ENCODE assay signal across 7 cellular contexts in genomic region chr2:111258318-111258717, GRCh38.
A peak's percentile ranks its signal among the peaks of the same experiment; 100 is the strongest.
DNase-seq lines count a peak whose midpoint lies in the region; ATAC-seq and TF ChIP-seq lines count a peak whose summit lies in the region.
"Not testable (repeated sequence)": the region's sequence is repeated elsewhere in the genome, so short reads cannot be mapped to it uniquely, and the experiment has no call there.

No MANE protein-coding gene starts in this region.

- TF ChIP-seq POLR2A in esophagus squamous epithelium (IDR thresholded peaks at IDR 0.05), result not testable (repeated sequence)

- no CpG with 5 or more reads among the region's 1 CpG for WGBS in esophagus squamous epithelium, 2 donors

- intact Hi-C loops in Calu3 (cut with micrococcal nuclease; ENCODE audit: unreplicated experiment); esophagus squamous epithelium (cut with DNase I): not testable (repeated sequence)

- TF ChIP-seq CTCF in Calu3 (IDR thresholded peaks at IDR 0.05; ENCODE audit: unreplicated experiment); WTC11 (IDR thresholded peaks at IDR 0.05); esophagus squamous epithelium (IDR thresholded peaks at IDR 0.05); osteocyte (IDR thresholded peaks at IDR 0.05); type B pancreatic cell (conservative IDR thresholded peaks at IDR 0.05): not testable (repeated sequence)

- H3K27ac Mint-ChIP-seq in Calu3 (ENCODE audit: unreplicated experiment) (peak overlapping the region; percentile 50), type B pancreatic cell (peak overlapping the region; percentile 55)
- H3K27ac Mint-ChIP-seq in WTC11; activated T-cell treated with anti-CD3 and anti-CD28 coated beads, Interleukin-2, amount 50 U/mL, for 72 hours; activated naive CD8-positive, alpha-beta T cell treated with anti-CD3 and anti-CD28 coated beads, Interleukin-2, amount 10 ng/mL, durations not matched to agents 7 days and 5 days; osteocyte (ENCODE audit: unreplicated experiment): not testable (repeated sequence)

- POLR2A ChIA-PET in WTC11 (lab: Charles Lee); activated naive CD8-positive, alpha-beta T cell treated with anti-CD3 and anti-CD28 coated beads, Interleukin-2, amount 10 ng/mL, durations not matched to agents 7 days and 5 days (lab: Charles Lee): not testable (repeated sequence)

- H3K27ac ChIP-seq in esophagus squamous epithelium, result peak overlapping the region; percentile 14 to 76 (median 65)

- DNase-seq in Calu3; WTC11 (ENCODE audit: low spot score); activated T-cell treated with anti-CD3 and anti-CD28 coated beads, Interleukin-2, amount 50 U/mL, for 72 hours; activated naive CD8-positive, alpha-beta T cell treated with anti-CD3 and anti-CD28 coated beads, Interleukin-2, amount 10 ng/mL, durations not matched to agents 7 days and 5 days; esophagus squamous epithelium (lab: John Stamatoyannopoulos, UW); type B pancreatic cell (ENCODE audit: extremely low spot score, unreplicated experiment): not testable (repeated sequence)
- peak; percentile 25 for DNase-seq in osteocyte (ENCODE audit: extremely low spot score, unreplicated experiment)

- CTCF ChIA-PET in Calu3 (lab: Charles Lee); WTC11 (lab: Charles Lee): not testable (repeated sequence)

- not testable (repeated sequence) for H3K9me3 Mint-ChIP-seq in Calu3 (ENCODE audit: low read depth, unreplicated experiment); WTC11; activated T-cell treated with anti-CD3 and anti-CD28 coated beads, Interleukin-2, amount 50 U/mL, for 72 hours; activated naive CD8-positive, alpha-beta T cell treated with anti-CD3 and anti-CD28 coated beads, Interleukin-2, amount 10 ng/mL, durations not matched to agents 7 days and 5 days; osteocyte (ENCODE audit: unreplicated experiment); type B pancreatic cell

- not testable (repeated sequence) for H3K4me1 Mint-ChIP-seq in Calu3 (ENCODE audit: low read depth, unreplicated experiment); WTC11; activated T-cell treated with anti-CD3 and anti-CD28 coated beads, Interleukin-2, amount 50 U/mL, for 72 hours (ENCODE audit: low read depth); activated naive CD8-positive, alpha-beta T cell treated with anti-CD3 and anti-CD28 coated beads, Interleukin-2, amount 10 ng/mL, durations not matched to agents 7 days and 5 days; osteocyte (ENCODE audit: unreplicated experiment); type B pancreatic cell (ENCODE audit: unreplicated experiment)

- ATAC-seq in WTC11, result peak; percentile 18; the same call in 1 of the 2 replicates
- ATAC-seq in activated T-cell treated with anti-CD3 and anti-CD28 coated beads, Interleukin-2, amount 50 U/mL, for 72 hours (replicated peaks in 1 of 2), result peak; percentile 71 to 73
- peak; percentile 58 for ATAC-seq in activated naive CD8-positive, alpha-beta T cell treated with anti-CD3 and anti-CD28 coated beads, Interleukin-2, amount 10 ng/mL, durations not matched to agents 7 days and 5 days (ENCODE audit: low read depth)

- not testable (repeated sequence) for H3K27me3 Mint-ChIP-seq in Calu3 (ENCODE audit: unreplicated experiment); WTC11 (ENCODE audit: low read depth); activated T-cell treated with anti-CD3 and anti-CD28 coated beads, Interleukin-2, amount 50 U/mL, for 72 hours (ENCODE audit: low read depth); activated naive CD8-positive, alpha-beta T cell treated with anti-CD3 and anti-CD28 coated beads, Interleukin-2, amount 10 ng/mL, durations not matched to agents 7 days and 5 days; osteocyte (ENCODE audit: unreplicated experiment); type B pancreatic cell

- not testable (repeated sequence) for BruUV-seq in Calu3 (replicated peaks; lab: Mats Ljungman, UMichigan)

- H3K36me3 Mint-ChIP-seq in Calu3 (ENCODE audit: insufficient read depth, unreplicated experiment); WTC11; activated T-cell treated with anti-CD3 and anti-CD28 coated beads, Interleukin-2, amount 50 U/mL, for 72 hours (ENCODE audit: insufficient read depth in 2 of 2); activated naive CD8-positive, alpha-beta T cell treated with anti-CD3 and anti-CD28 coated beads, Interleukin-2, amount 10 ng/mL, durations not matched to agents 7 days and 5 days; osteocyte (ENCODE audit: unreplicated experiment); type B pancreatic cell: not testable (repeated sequence)

- not testable (repeated sequence) for H3K27me3 ChIP-seq in esophagus squamous epithelium

- H3K36me3 ChIP-seq in esophagus squamous epithelium, result not testable (repeated sequence)

- H3K4me3 ChIP-seq in esophagus squamous epithelium, result not testable (repeated sequence)

- not testable (repeated sequence) for H3K9me3 ChIP-seq in esophagus squamous epithelium

- not testable (repeated sequence) for H3K4me1 ChIP-seq in esophagus squamous epithelium

- not testable (repeated sequence) for H3K4me3 Mint-ChIP-seq in Calu3 (ENCODE audit: low read depth, unreplicated experiment); WTC11; activated T-cell treated with anti-CD3 and anti-CD28 coated beads, Interleukin-2, amount 50 U/mL, for 72 hours; activated naive CD8-positive, alpha-beta T cell treated with anti-CD3 and anti-CD28 coated beads, Interleukin-2, amount 10 ng/mL, durations not matched to agents 7 days and 5 days; osteocyte (ENCODE audit: unreplicated experiment); type B pancreatic cell

Comparison
In these comparisons a context has a peak if more than half of its experiments do, and no peak if none do; other contexts are left out.
1. ATAC-seq: peak in every context shown above with its lines; median percentile 72 in activated T-cell treated with anti-CD3 and anti-CD28 coated beads, Interleukin-2, amount 50 U/mL, for 72 hours; 58 in activated naive CD8-positive, alpha-beta T cell treated with anti-CD3 and anti-CD28 coated beads, Interleukin-2, amount 10 ng/mL, durations not matched to agents 7 days and 5 days; 18 in WTC11.